ENCODE assay signal across 12 cellular contexts in genomic region chr4:168499241-168499640, GRCh38.
"Had no signal": no experiment of that assay in that cellular context is flagged by ENCODE, and none has a peak within 500 bp of the region (broad histone marks: within the 10 kb centered on the region; RNA-seq: fewer than 3 reads in every experiment).

No MANE protein-coding gene starts in this region.

- H3K4me1 ChIP-seq: esophagus squamous epithelium, parathyroid adenoma, prostate gland had no signal

- H3K36me3 ChIP-seq: esophagus squamous epithelium, lower lobe of right lung, prostate gland had no signal

- H3K27me3 ChIP-seq: esophagus squamous epithelium had no signal

- H3K9me3 ChIP-seq: esophagus squamous epithelium, lower lobe of right lung, prostate gland had no signal

- H3K4me3 ChIP-seq: esophagus squamous epithelium, lower lobe of right lung, prostate gland, smooth muscle cell had no signal

- H3K27ac ChIP-seq: esophagus squamous epithelium, lower lobe of right lung, parathyroid adenoma, prostate gland had no signal

- DNase-seq: effector memory CD4-positive, alpha-beta T cell; esophagus squamous epithelium; foreskin fibroblast; hippocampal formation; lower lobe of right lung; nephron progenitor cell; retina; stimulated activated CD4-positive, alpha-beta T cell treated with anti-CD3 and anti-CD28 coated beads, Interleukin-2, amount 100 ng/mL, for 48 hours; stimulated activated naive CD4-positive, alpha-beta T cell treated with Interleukin-2 at 50 U/mL for 16 hours had no signal

- ATAC-seq: lower lobe of right lung had no signal
